ENCODE assay signal across 18 cellular contexts in the genomic region with DNA sequence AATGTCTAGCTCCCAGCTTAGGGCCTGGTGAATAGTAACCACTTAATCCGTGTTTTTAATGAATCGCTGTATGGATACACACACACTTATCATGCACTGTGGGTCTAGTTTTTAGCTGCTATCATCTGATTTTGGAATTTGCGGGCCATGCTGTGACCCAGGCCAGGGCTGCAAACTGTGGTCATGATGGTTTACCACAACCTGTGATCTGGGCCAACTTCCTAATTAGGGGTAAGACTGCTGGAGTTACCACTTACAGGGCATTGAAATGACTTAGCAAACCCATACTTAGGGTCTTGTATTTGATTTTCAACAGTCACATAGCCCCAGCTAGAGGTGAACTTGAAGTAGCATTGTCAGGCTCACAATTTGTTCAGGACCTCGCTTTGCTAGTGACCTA. TPM values are rescaled to one million over a fixed set of nuclear protein-coding genes. Genes with fewer than 3 reads are reported as not detected.
DNase-seq lines count a peak whose midpoint lies in the region; ATAC-seq and TF ChIP-seq lines count a peak whose summit lies in the region.
"Had no signal": no experiment of that assay in that cellular context is flagged by ENCODE, and none has a peak within 500 bp of the region (broad histone marks: within the 10 kb centered on the region; RNA-seq: fewer than 3 reads in every experiment).

No MANE protein-coding gene starts in this region.

- H4K20me1 ChIP-seq in smooth muscle cell (ENCODE audit: low read depth), result no peaks in the 10 kb centered on the region

- ATAC-seq in HG02840 (IDR thresholded peaks at IDR 0.05; ENCODE audit: low FRiP score, unreplicated experiment), result no peak

- H3K9me3 ChIP-seq in smooth muscle cell (replicated peaks; ENCODE audit: low read depth), result no peaks in the 10 kb centered on the region
- H3K9me3 ChIP-seq in right atrium auricular region, result no peaks in the 10 kb centered on the region
- H3K9me3 ChIP-seq: SJCRH30 had no signal

- no peak for TF ChIP-seq CTCF in astrocyte of the cerebellum (IDR thresholded peaks at IDR 0.05; ENCODE audit: low read depth, low read length, missing control alignments)
- TF ChIP-seq CTCF in smooth muscle cell (IDR thresholded peaks at IDR 0.05; ENCODE audit: borderline replicate concordance, insufficient read depth, poor library complexity, severe bottlenecking), result no peak
- no peak for TF ChIP-seq CTCF in right atrium auricular region (IDR thresholded peaks at IDR 0.05)

- DNase-seq in H4 (ENCODE audit: low spot score) (peak; percentile 11), MV-4-11 (lab: John Stamatoyannopoulos, UW) (peak; percentile 9), astrocyte of the cerebellum (ENCODE audit: low read depth) (peak; percentile 3), smooth muscle cell (lab: John Stamatoyannopoulos, UW; ENCODE audit: unreplicated experiment) (no peak), right atrium auricular region (ENCODE audit: low spot score) (no peak), DMS53 (lab: John Stamatoyannopoulos, UW) (no peak)
- DNase-seq: DND-41, GDM1, GM23248, HCEC 1CT, NCI-H1092 treated with DMSO at 0.1 percent for 48 hours, NCI-H1694, NCI-H2081 treated with DMSO at 0.1 percent for 48 hours, NCI-H510A treated with DMSO at 0.1 percent for 48 hours, NCI-H774, SJCRH30 had no signal

- no peak overlapping the region for H3K9ac ChIP-seq in smooth muscle cell (ENCODE audit: low read depth)
- H3K9ac ChIP-seq: GM23248 had no signal

- H3K27me3 ChIP-seq in smooth muscle cell (ENCODE audit: low read depth) (no peaks in the 10 kb centered on the region), right atrium auricular region (no peaks in the 10 kb centered on the region)
- H3K27me3 ChIP-seq: SJCRH30 had no signal

- H3K36me3 ChIP-seq in smooth muscle cell (ENCODE audit: low read depth) (no peaks in the 10 kb centered on the region), right atrium auricular region (no peaks in the 10 kb centered on the region)
- H3K36me3 ChIP-seq: SJCRH30 had no signal

- H3K79me2 ChIP-seq in smooth muscle cell (ENCODE audit: low read depth), result no peaks in the 10 kb centered on the region

- H3K4me3 ChIP-seq in astrocyte of the cerebellum (ENCODE audit: low read depth, low read length), result no peak overlapping the region
- no peak overlapping the region for H3K4me3 ChIP-seq in smooth muscle cell
- H3K4me3 ChIP-seq in right atrium auricular region, result no peak overlapping the region
- H3K4me3 ChIP-seq: GM23248, SJCRH30 had no signal

- no peak overlapping the region for H2AFZ ChIP-seq in smooth muscle cell (ENCODE audit: low read depth)
- H2AFZ ChIP-seq: GM23248 had no signal

- no peak overlapping the region for H3K27ac ChIP-seq in smooth muscle cell (ENCODE audit: low read depth)
- H3K27ac ChIP-seq in right atrium auricular region, result no peak overlapping the region
- H3K27ac ChIP-seq: C4-2B, GM23248, SJCRH30 had no signal

- H3F3A ChIP-seq in smooth muscle cell (ENCODE audit: low read depth), result peaks cover 3% of the 10 kb centered on the region

- WGBS in smooth muscle cell (ENCODE audit: low lambda C conversion rate), result 48% methylated on average over 4 of the region's 4 CpGs

- in situ Hi-C loops in astrocyte of the cerebellum (cut with HindIII; ENCODE audit: low sequenced_read_pairs), result loop anchor here (5.0 kb wide), 1 partner anchor 37 kb away; no protein-coding TSS in a partner anchor

- H3K4me1 ChIP-seq in smooth muscle cell (ENCODE audit: low read depth), result no peaks in the 10 kb centered on the region
- no peaks in the 10 kb centered on the region for H3K4me1 ChIP-seq in right atrium auricular region
- H3K4me1 ChIP-seq: SJCRH30 had no signal

- peak overlapping the region; percentile 15 for H3K4me2 ChIP-seq in smooth muscle cell

RNA-seq across cellular contexts. Expression of gene EGFL6, which starts 34.0 kb away (rescaled TPM):
- not detected in 2 replicates for total RNA-seq in H4 (2014; rRNA removed; shearing (Covaris generic))
- total RNA-seq in smooth muscle cell (213 and 365 TPM in 2 replicates), right atrium auricular region (not detected)
- 194 and 350 TPM in 2 replicates for polyA plus RNA-seq in smooth muscle cell
- total RNA-seq: GM23248, SJCRH30 had no signal
- polyA plus RNA-seq: GM23248 had no signal

Comparison
In these comparisons a context has a peak if more than half of its experiments do, and no peak if none do; other contexts are left out.
1. DNase-seq: peak in H4 (single experiment), MV-4-11 (single experiment) and astrocyte of the cerebellum (single experiment); none in smooth muscle cell (single experiment), right atrium auricular region (single experiment) and DMS53 (single experiment).
2. RNA of gene EGFL6, which starts 34.0 kb away (total RNA-seq): 213 to 365 TPM in smooth muscle cell; not detected in H4 and not detected in right atrium auricular region; every median in the first group is over 100 times any median in the second.